ENCODE assay signal across 10 cellular contexts in genomic region chr17:69608808-69609494, GRCh38.
A peak's percentile ranks its signal among the peaks of the same experiment; 100 is the strongest.
DNase-seq lines count a peak whose midpoint lies in the region; ATAC-seq, FAIRE-seq and TF ChIP-seq lines count a peak whose summit lies in the region.
"Had no signal": no experiment of that assay in that cellular context is flagged by ENCODE, and none has a peak within 500 bp of the region (broad histone marks: within the 10 kb centered on the region; RNA-seq: fewer than 3 reads in every experiment).

No MANE protein-coding gene starts in this region.

- POLR2A ChIA-PET in T-cell (lab: Charles Lee) = no interaction called here

- no peak for FAIRE-seq in frontal cortex (lab: Jason Lieb, UNC)

- H3K27ac ChIP-seq in OCI-LY1 (ENCODE audit: low read depth, low read length, poor library complexity, severe bottlenecking) = peak overlapping the region; percentile 82

- H3K79me2 ChIP-seq in OCI-LY1 (ENCODE audit: insufficient read depth, low read length) = no peaks in the 10 kb centered on the region

- H3K27me3 Mint-ChIP-seq in osteocyte (ENCODE audit: unreplicated experiment) (no peaks in the 10 kb centered on the region), T-cell (peaks cover 5 to 13% of the 10 kb centered on the region in 2 donors)

- ATAC-seq in esophagus mucosa = peak; percentile 55
- no peak for ATAC-seq in HG03135 (IDR thresholded peaks at IDR 0.05; ENCODE audit: unreplicated experiment)
- no peak for ATAC-seq in T-cell (replicated peaks in 1 of 4)

- peak overlapping the region; percentile 40; the same call in 1 of the 2 replicates for H3K4me2 ChIP-seq in OCI-LY1 (ENCODE audit: low read length)

- H3K9me3 ChIP-seq in OCI-LY1 (ENCODE audit: low read length) = peaks cover 4% of the 10 kb centered on the region; the same call in 1 of the 2 replicates
- H3K9me3 ChIP-seq: thyroid gland had no signal

- H3K4me3 Mint-ChIP-seq in osteocyte (ENCODE audit: unreplicated experiment) (no peak overlapping the region), T-cell (no peak overlapping the region)

- H3K9ac ChIP-seq in OCI-LY1 (ENCODE audit: low read length) = peak overlapping the region; percentile 37

- H3K4me1 Mint-ChIP-seq in osteocyte (ENCODE audit: unreplicated experiment) (peaks cover 43% of the 10 kb centered on the region), T-cell (peaks cover 0 to 9% (median 5%) of the 10 kb centered on the region in 3 donors)

- no peaks in the 10 kb centered on the region for H3K27me3 ChIP-seq in OCI-LY1 (ENCODE audit: insufficient read depth, low read length)
- H3K27me3 ChIP-seq: thyroid gland had no signal

- H3K36me3 Mint-ChIP-seq in osteocyte (ENCODE audit: unreplicated experiment) (no peaks in the 10 kb centered on the region), T-cell (no peaks in the 10 kb centered on the region)

- CTCF ChIA-PET in T-cell (lab: Charles Lee) = interaction anchor here in 1 of 2 donors (1.2 kb wide), 1 partner anchor 10 kb away, joined by 3 read pairs; no protein-coding TSS in a partner anchor

- H3K9me2 ChIP-seq in OCI-LY1 (ENCODE audit: low read depth, low read length) = no peaks in the 10 kb centered on the region

- no peaks in the 10 kb centered on the region for H3K36me3 ChIP-seq in OCI-LY1 (ENCODE audit: insufficient read depth, low read length)
- H3K36me3 ChIP-seq: thyroid gland had no signal

- H3F3A ChIP-seq in OCI-LY1 (ENCODE audit: insufficient read depth, low read length) = 0 out of 2 replicates have a peak, but pooled peaks cover 4% of the 10 kb centered on the region

- H3K9me3 Mint-ChIP-seq in osteocyte (ENCODE audit: unreplicated experiment) (no peaks in the 10 kb centered on the region), T-cell (no peaks in the 10 kb centered on the region)

- H3K4me1 ChIP-seq in OCI-LY1 (ENCODE audit: insufficient read depth, low read length, severe bottlenecking) = peaks cover 45% of the 10 kb centered on the region

- TF ChIP-seq CTCF in OCI-LY1 (IDR thresholded peaks at IDR 0.05; ENCODE audit: low read length) = no peak
- TF ChIP-seq CTCF in osteocyte (IDR thresholded peaks at IDR 0.05) = no peak

- 0 out of 2 replicates have a peak overlapping the region, but pooled peaks have one; percentile 59 for H2AFZ ChIP-seq in OCI-LY1 (ENCODE audit: low read length)

- no peaks in the 10 kb centered on the region for H4K20me1 ChIP-seq in OCI-LY1 (ENCODE audit: insufficient read depth, low read length)

- no peak overlapping the region for H3K4me3 ChIP-seq in OCI-LY1 (ENCODE audit: low read depth, low read length, poor library complexity, severe bottlenecking)
- H3K4me3 ChIP-seq: thyroid gland had no signal

- DNase-seq in ELR (ENCODE audit: low read depth) (peak; percentile 96), osteocyte (ENCODE audit: extremely low spot score, unreplicated experiment) (no peak), OCI-M2 (lab: John Stamatoyannopoulos, UW; ENCODE audit: unreplicated experiment) (no peak), frontal cortex (ENCODE audit: low spot score in 2 of 2) (no peak), T-cell (no peak)
- DNase-seq: SHP77 had no signal

- H3K27ac Mint-ChIP-seq in osteocyte (ENCODE audit: unreplicated experiment) (peak overlapping the region; percentile 84), T-cell (no peak overlapping the region)
